1 cellular context compared by ENCODE assay signal in genomic region chr11:34665077-34665835, GRCh38.
A peak's percentile ranks its signal among the peaks of the same experiment; 100 is the strongest.
TF ChIP-seq lines count a peak whose summit lies in the region.

No MANE protein-coding gene starts in this region.

TF ChIP-seq in HepG2, 621 proteins besides CTCF, POLR2A, EP300 and RAD21 (continued from another document):
- no peak for TF ChIP-seq ZZZ3 (CRISPR knock-in tag; IDR thresholded peaks at IDR 0.05; ENCODE audit: borderline replicate concordance)
- peak; percentile 69; the same call in 1 of the 2 replicates for TF ChIP-seq ZKSCAN8 (CRISPR knock-in tag; IDR thresholded peaks at IDR 0.05; ENCODE audit: borderline replicate concordance)
- TF ChIP-seq ZNF777 (CRISPR knock-in tag; IDR thresholded peaks at IDR 0.05), result no peak
- TF ChIP-seq PPARG (CRISPR knock-in tag; conservative IDR thresholded peaks at IDR 0.05), result peak; percentile 83
- TF ChIP-seq ZNF782 (CRISPR knock-in tag; IDR thresholded peaks at IDR 0.05; ENCODE audit: borderline replicate concordance), result no peak
- TF ChIP-seq, protein P1, sequence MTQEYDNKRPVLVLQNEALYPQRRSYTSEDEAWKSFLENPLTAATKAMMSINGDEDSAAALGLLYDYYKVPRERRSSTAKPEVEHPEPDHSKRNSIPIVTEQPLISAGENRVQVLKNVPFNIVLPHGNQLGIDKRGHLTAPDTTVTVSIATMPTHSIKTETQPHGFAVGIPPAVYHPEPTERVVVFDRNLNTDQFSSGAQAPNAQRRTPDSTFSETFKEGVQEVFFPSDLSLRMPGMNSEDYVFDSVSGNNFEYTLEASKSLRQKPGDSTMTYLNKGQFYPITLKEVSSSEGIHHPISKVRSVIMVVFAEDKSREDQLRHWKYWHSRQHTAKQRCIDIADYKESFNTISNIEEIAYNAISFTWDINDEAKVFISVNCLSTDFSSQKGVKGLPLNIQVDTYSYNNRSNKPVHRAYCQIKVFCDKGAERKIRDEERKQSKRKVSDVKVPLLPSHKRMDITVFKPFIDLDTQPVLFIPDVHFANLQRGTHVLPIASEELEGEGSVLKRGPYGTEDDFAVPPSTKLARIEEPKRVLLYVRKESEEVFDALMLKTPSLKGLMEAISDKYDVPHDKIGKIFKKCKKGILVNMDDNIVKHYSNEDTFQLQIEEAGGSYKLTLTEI (CRISPR knock-in tag; conservative IDR thresholded peaks at IDR 0.05), result no peak
- no peak for TF ChIP-seq GABPA (IDR thresholded peaks at IDR 0.05; ENCODE audit: low read depth, low read length)
- TF ChIP-seq GABPA (CRISPR knock-in tag; IDR thresholded peaks at IDR 0.05; ENCODE audit: low read depth), result no peak
- no peak for TF ChIP-seq KLF6 (CRISPR knock-in tag; IDR thresholded peaks at IDR 0.05)
- TF ChIP-seq ZBTB10 (CRISPR knock-in tag; IDR thresholded peaks at IDR 0.05; ENCODE audit: borderline replicate concordance), result peak; percentile 75; the same call in 1 of the 2 replicates
- no peak for TF ChIP-seq FUBP1 (CRISPR knock-in tag; IDR thresholded peaks at IDR 0.05; ENCODE audit: borderline replicate concordance)
- TF ChIP-seq SRY (CRISPR knock-in tag; IDR thresholded peaks at IDR 0.05), result no peak
- no peak for TF ChIP-seq MTA3 (CRISPR knock-in tag; IDR thresholded peaks at IDR 0.05)
- TF ChIP-seq KAT7 (CRISPR knock-in tag; IDR thresholded peaks at IDR 0.05; ENCODE audit: borderline replicate concordance), result no peak
- no peak for TF ChIP-seq AHR (CRISPR knock-in tag; IDR thresholded peaks at IDR 0.05)
- TF ChIP-seq PHF5A (CRISPR knock-in tag; IDR thresholded peaks at IDR 0.05; ENCODE audit: low read depth, unreplicated experiment), result peak; percentile 28
- TF ChIP-seq ZMYM4 (CRISPR knock-in tag; IDR thresholded peaks at IDR 0.05), result 0 out of 2 replicates have a peak, but pooled peaks have one; percentile 34
- no peak for TF ChIP-seq PAF1 (CRISPR knock-in tag; IDR thresholded peaks at IDR 0.05)
- TF ChIP-seq MEF2D (CRISPR knock-in tag; IDR thresholded peaks at IDR 0.05), result 0 out of 2 replicates have a peak, but pooled peaks have one; percentile 58
- no peak for TF ChIP-seq SPEN (CRISPR knock-in tag; IDR thresholded peaks at IDR 0.05; ENCODE audit: low read depth)
- TF ChIP-seq ZNF260 (CRISPR knock-in tag; IDR thresholded peaks at IDR 0.05; ENCODE audit: borderline replicate concordance, low read depth), result no peak
- TF ChIP-seq JARID2 (CRISPR knock-in tag; IDR thresholded peaks at IDR 0.05; ENCODE audit: insufficient replicate concordance), result no peak
- no peak for TF ChIP-seq KLF16 (CRISPR knock-in tag; IDR thresholded peaks at IDR 0.05)
- TF ChIP-seq ZNF510 (CRISPR knock-in tag; IDR thresholded peaks at IDR 0.05; ENCODE audit: low read depth), result no peak
- TF ChIP-seq ESRRA (CRISPR knock-in tag; IDR thresholded peaks at IDR 0.05; ENCODE audit: low read depth), result peak; percentile 69; the same call in 1 of the 2 replicates
- peak; percentile 79 for TF ChIP-seq DPF2 (CRISPR knock-in tag; IDR thresholded peaks at IDR 0.05; ENCODE audit: borderline replicate concordance, low read depth)
- no peak for TF ChIP-seq ZNF878 (CRISPR knock-in tag; IDR thresholded peaks at IDR 0.05)
- peak; percentile 76; the same call in 1 of the 2 replicates for TF ChIP-seq TBX3 (IDR thresholded peaks at IDR 0.05; ENCODE audit: borderline replicate concordance)
- TF ChIP-seq ZNF317 (CRISPR knock-in tag; IDR thresholded peaks at IDR 0.05), result peak; percentile 77
- no peak for TF ChIP-seq PCBP2 (optimal IDR thresholded peaks at IDR 0.05; ENCODE audit: low read depth, low read length, poor library complexity, severe bottlenecking)
